8 cellular contexts compared by ENCODE assay signal in the genomic region with DNA sequence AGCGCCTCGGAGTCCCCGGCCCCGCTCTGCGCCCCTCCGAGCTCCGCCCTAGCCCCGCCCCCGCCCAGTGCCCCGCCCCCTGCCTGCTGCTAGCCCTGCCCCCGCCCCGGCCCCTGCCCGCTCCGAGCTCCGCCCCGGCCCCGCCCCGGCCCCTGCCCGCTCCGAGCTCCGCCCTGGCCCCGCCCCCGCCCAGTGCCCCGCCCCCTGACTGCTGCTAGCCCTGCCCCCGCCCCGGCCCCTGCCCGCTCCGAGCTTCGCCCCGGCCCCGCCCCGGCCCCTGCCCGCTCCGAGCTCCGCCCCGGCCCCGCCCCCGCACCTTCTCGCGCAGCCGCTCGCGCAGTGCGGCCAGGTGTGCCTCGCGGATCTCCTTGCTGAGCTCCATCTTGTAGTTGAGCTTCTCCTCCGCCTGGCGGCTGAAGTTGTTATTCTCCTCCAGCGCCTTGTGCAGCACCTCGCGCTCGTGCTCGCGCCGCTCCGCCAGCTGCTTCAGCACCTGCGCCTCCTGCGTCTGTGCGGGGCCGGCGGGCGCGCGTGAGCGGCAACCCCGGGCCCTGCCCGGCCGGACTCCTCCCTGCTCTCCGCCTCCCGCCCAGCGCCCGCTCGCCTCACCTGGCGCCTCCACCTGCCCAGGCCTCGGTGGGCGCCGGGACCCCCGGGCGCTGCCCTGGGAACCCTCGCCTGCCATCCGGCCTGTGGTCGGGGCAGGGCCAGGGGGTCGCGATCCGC. TPM values are rescaled to one million over a fixed set of nuclear protein-coding genes. Genes with fewer than 3 reads are reported as not detected.
DNase-seq lines count a peak whose midpoint lies in the region; ATAC-seq and TF ChIP-seq lines count a peak whose summit lies in the region.

No MANE protein-coding gene starts in this region.

- H3F3A ChIP-seq in neural cell (ENCODE audit: insufficient read depth, low read length, poor library complexity, severe bottlenecking) = no peaks in the 10 kb centered on the region

- H2AFZ ChIP-seq in neural cell (ENCODE audit: low read depth, low read length) = no peak overlapping the region

- peak overlapping the region; percentile 21 for H3K4me3 Mint-ChIP-seq in activated T-helper 2 cell treated with anti-CD3 and anti-CD28 coated beads, Interferon-gamma antibody, Interleukin-2, Interleukin-4, amounts not matched to agents 10 μg/mL and 5 μg/mL and 100 μg/mL, durations not matched to agents 14 hours and 24 hours and 36 hours (ENCODE audit: low read depth)

- H3K9ac ChIP-seq in neural cell (ENCODE audit: low read length) = peak overlapping the region; percentile 46

- TF ChIP-seq RAD21 in Ishikawa (IDR thresholded peaks at IDR 0.05; ENCODE audit: low read depth) (peak; percentile 45), neural cell (conservative IDR thresholded peaks at IDR 0.05) (peak; percentile 61)

- H3K27me3 ChIP-seq in neural cell (ENCODE audit: insufficient read depth, low read depth, low read length) = no peaks in the 10 kb centered on the region
- no peaks in the 10 kb centered on the region for H3K27me3 ChIP-seq in stomach

- TF ChIP-seq EP300 in Ishikawa (IDR thresholded peaks at IDR 0.05; ENCODE audit: borderline replicate concordance) (no peak), neural cell (conservative IDR thresholded peaks at IDR 0.05; ENCODE audit: poor library complexity, severe bottlenecking) (peak; percentile 31), stomach (IDR thresholded peaks at IDR 0.05) (no peak)

- no peaks in the 10 kb centered on the region for H3K9me3 Mint-ChIP-seq in activated T-helper 2 cell treated with anti-CD3 and anti-CD28 coated beads, Interferon-gamma antibody, Interleukin-2, Interleukin-4, amounts not matched to agents 10 μg/mL and 5 μg/mL and 100 μg/mL, durations not matched to agents 14 hours and 24 hours and 36 hours

- TF ChIP-seq CTCF in fibroblast of the aortic adventitia (IDR thresholded peaks at IDR 0.05; ENCODE audit: insufficient read depth, low read length) = peak; percentile 28
- peak; percentile 75 for TF ChIP-seq CTCF in neural cell (IDR thresholded peaks at IDR 0.05; ENCODE audit: poor library complexity, severe bottlenecking)
- peak in 5 of 7 experiments; percentile 10 to 66 (median 40) for TF ChIP-seq CTCF in stomach (IDR thresholded peaks at IDR 0.05)

- peak; percentile 45 for ATAC-seq in GM21526 (IDR thresholded peaks at IDR 0.05; ENCODE audit: low FRiP score, unreplicated experiment)

- TF ChIP-seq POLR2A in stomach (IDR thresholded peaks at IDR 0.05) = no peak

- H3K4me1 Mint-ChIP-seq in activated T-helper 2 cell treated with anti-CD3 and anti-CD28 coated beads, Interferon-gamma antibody, Interleukin-2, Interleukin-4, amounts not matched to agents 10 μg/mL and 5 μg/mL and 100 μg/mL, durations not matched to agents 14 hours and 24 hours and 36 hours (ENCODE audit: low read depth) = peaks cover 27% of the 10 kb centered on the region

- H3K4me2 ChIP-seq in neural cell (ENCODE audit: low read length) = no peak overlapping the region

- H3K4me1 ChIP-seq in stomach = peaks cover 8 to 31% (median 21%) of the 10 kb centered on the region in 4 donors

- DNase-seq in DMS 273 treated with DMSO at 0.1 percent for 48 hours (lab: John Stamatoyannopoulos, UW) (peak; percentile 81), RPMI7951 (ENCODE audit: low read depth) (peak; percentile 70), fibroblast of the aortic adventitia (ENCODE audit: low read depth) (peak; percentile 75), stomach (peak; percentile 94)
- peak; percentile 94 for DNase-seq in activated T-helper 2 cell treated with anti-CD3 and anti-CD28 coated beads, Interferon-gamma antibody, Interleukin-2, Interleukin-4, amounts not matched to agents 10 μg/mL and 5 μg/mL and 100 μg/mL, durations not matched to agents 14 hours and 24 hours and 36 hours (ENCODE audit: low spot score)

- peaks cover 12% of the 10 kb centered on the region for H3K27me3 Mint-ChIP-seq in activated T-helper 2 cell treated with anti-CD3 and anti-CD28 coated beads, Interferon-gamma antibody, Interleukin-2, Interleukin-4, amounts not matched to agents 10 μg/mL and 5 μg/mL and 100 μg/mL, durations not matched to agents 14 hours and 24 hours and 36 hours (ENCODE audit: low read depth)

- peaks cover 4% of the 10 kb centered on the region for H4K20me1 ChIP-seq in neural cell (ENCODE audit: insufficient read depth)

- H3K9me2 ChIP-seq in neural cell (ENCODE audit: insufficient read depth, low read length) = no peaks in the 10 kb centered on the region

- 0 to 3% (median 2%) methylated on average over 15 to 84 of the region's 85 CpGs for WGBS in stomach, 5 donors

- no peak overlapping the region for H3K27ac ChIP-seq in neural cell (ENCODE audit: low read length)
- H3K27ac ChIP-seq in stomach = peak overlapping the region; percentile 84 to 92 (median 87)

- H3K79me2 ChIP-seq in neural cell (replicated peaks; ENCODE audit: insufficient read depth, low read length) = no peaks in the 10 kb centered on the region

- intact Hi-C loops in activated T-helper 2 cell treated with anti-CD3 and anti-CD28 coated beads, Interferon-gamma antibody, Interleukin-2, Interleukin-4, amounts not matched to agents 10 μg/mL and 5 μg/mL and 100 μg/mL, durations not matched to agents 14 hours and 24 hours and 36 hours (cut with micrococcal nuclease) = no loop called here
- intact Hi-C loops in stomach (cut with DNase I; ENCODE audit: low total_unique reads) = no loop called here

- H3K27ac Mint-ChIP-seq in activated T-helper 2 cell treated with anti-CD3 and anti-CD28 coated beads, Interferon-gamma antibody, Interleukin-2, Interleukin-4, amounts not matched to agents 10 μg/mL and 5 μg/mL and 100 μg/mL, durations not matched to agents 14 hours and 24 hours and 36 hours = no peak overlapping the region

- H3K36me3 ChIP-seq in neural cell (ENCODE audit: insufficient read depth, low read length) = no peaks in the 10 kb centered on the region
- no peaks in the 10 kb centered on the region for H3K36me3 ChIP-seq in stomach

- H3K9me3 ChIP-seq in neural cell (ENCODE audit: low read length) = no peaks in the 10 kb centered on the region
- H3K9me3 ChIP-seq in stomach = no peaks in the 10 kb centered on the region

- no peaks in the 10 kb centered on the region for H3K36me3 Mint-ChIP-seq in activated T-helper 2 cell treated with anti-CD3 and anti-CD28 coated beads, Interferon-gamma antibody, Interleukin-2, Interleukin-4, amounts not matched to agents 10 μg/mL and 5 μg/mL and 100 μg/mL, durations not matched to agents 14 hours and 24 hours and 36 hours (ENCODE audit: low read depth)

- H3K4me3 ChIP-seq in fibroblast of the aortic adventitia (ENCODE audit: low read depth, low read length) = peak overlapping the region; percentile 56
- H3K4me3 ChIP-seq in neural cell (ENCODE audit: low read length) = peak overlapping the region; percentile 62
- peak overlapping the region; percentile 58 to 63 (median 60) for H3K4me3 ChIP-seq in stomach

TF ChIP-seq in Ishikawa, 13 proteins besides CTCF, POLR2A, EP300 and RAD21 (continues in another document):
- TF ChIP-seq ZBTB7A (IDR thresholded peaks at IDR 0.05; ENCODE audit: low read depth) = peak; percentile 59; the same call in 1 of the 2 replicates
- TF ChIP-seq EGR1 (IDR thresholded peaks at IDR 0.05) = peak; percentile 14; the same call in 1 of the 2 replicates
- no peak for TF ChIP-seq FOXM1 (IDR thresholded peaks at IDR 0.05; ENCODE audit: borderline replicate concordance, low read depth)
- TF ChIP-seq NFIC (IDR thresholded peaks at IDR 0.05) = no peak

TF ChIP-seq in neural cell, 6 proteins besides CTCF, POLR2A, EP300 and RAD21 (continues in another document):
- peak; percentile 49 for TF ChIP-seq POLR2AphosphoS5 (IDR thresholded peaks at IDR 0.05)
- TF ChIP-seq EZH2 (IDR thresholded peaks at IDR 0.05; ENCODE audit: borderline replicate concordance, insufficient read depth, low read length, poor library complexity, severe bottlenecking) = no peak
- peak; percentile 87 for TF ChIP-seq MXI1 (conservative IDR thresholded peaks at IDR 0.05; ENCODE audit: poor library complexity, severe bottlenecking)

RNA-seq across cellular contexts. Expression of a gene that starts 11.3 kb away (rescaled TPM):
- total RNA-seq in RPMI7951 (2014; rRNA removed; shearing (Covaris generic)) = 75.3 and 102 TPM in 2 replicates
- total RNA-seq in activated T-helper 2 cell treated with anti-CD3 and anti-CD28 coated beads, Interferon-gamma antibody, Interleukin-2, Interleukin-4, amounts not matched to agents 10 μg/mL and 5 μg/mL and 100 μg/mL, durations not matched to agents 14 hours and 24 hours and 36 hours = 6.5 and 7.1 TPM in 2 replicates
- total RNA-seq in fibroblast of the aortic adventitia (ENCODE audit: low replicate concordance) = 9.3 and 12.1 TPM in 2 replicates
- 268 and 322 TPM in 2 replicates for polyA plus RNA-seq in neural cell
- polyA minus RNA-seq in neural cell = 161 and 172 TPM in 2 replicates
- total RNA-seq in stomach = 10 to 100 TPM in 2 of 5 donors, 1 to 10 TPM in 2, under 1 TPM in 1; 0.87 to 13.4 (median 5.5) TPM
- polyA plus RNA-seq in stomach = 10 to 100 TPM; 12.3 to 14.8 (median 12.5) TPM

RNA-seq across cellular contexts. Expression of a gene that starts 15.1 kb away (rescaled TPM):
- 7.6 and 10.0 TPM in 2 replicates for total RNA-seq in RPMI7951 (2014; rRNA removed; shearing (Covaris generic))
- total RNA-seq in activated T-helper 2 cell treated with anti-CD3 and anti-CD28 coated beads, Interferon-gamma antibody, Interleukin-2, Interleukin-4, amounts not matched to agents 10 μg/mL and 5 μg/mL and 100 μg/mL, durations not matched to agents 14 hours and 24 hours and 36 hours = 12.4 and 13.6 TPM in 2 replicates
- total RNA-seq in fibroblast of the aortic adventitia (ENCODE audit: low replicate concordance) = 3.4 and 7.4 TPM in 2 replicates
- polyA plus RNA-seq in neural cell = 13.7 and 14.1 TPM in 2 replicates
- polyA minus RNA-seq in neural cell = 16.0 and 17.8 TPM in 2 replicates
- total RNA-seq in stomach = 10 to 100 TPM in 2 of 5 donors, 1 to 10 TPM in 3; 1.8 to 20.4 (median 8.3) TPM
- 1 to 10 TPM; 5.4 to 7.5 (median 7.4) TPM for polyA plus RNA-seq in stomach

RNA-seq across cellular contexts. Expression of a gene that starts 16.2 kb away (rescaled TPM):
- 17.4 and 18.7 TPM in 2 replicates for total RNA-seq in RPMI7951 (2014; rRNA removed; shearing (Covaris generic))
- 44.0 and 46.9 TPM in 2 replicates for total RNA-seq in activated T-helper 2 cell treated with anti-CD3 and anti-CD28 coated beads, Interferon-gamma antibody, Interleukin-2, Interleukin-4, amounts not matched to agents 10 μg/mL and 5 μg/mL and 100 μg/mL, durations not matched to agents 14 hours and 24 hours and 36 hours
- total RNA-seq in fibroblast of the aortic adventitia (ENCODE audit: low replicate concordance) (17.3 and 23.4 TPM in 2 replicates), stomach (10 to 100 TPM; 13.6 to 70.4 (median 32.7) TPM)
- polyA plus RNA-seq in neural cell (29.2 and 31.9 TPM in 2 replicates), stomach (1 to 10 TPM; 7.6 to 10.0 (median 9.2) TPM)
- polyA minus RNA-seq in neural cell = 10.7 and 17.8 TPM in 2 replicates

RNA-seq across cellular contexts. Expression of a gene that starts 54.5 kb away (rescaled TPM):
- total RNA-seq in RPMI7951 (2014; rRNA removed; shearing (Covaris generic)) = 0.36 and 1.1 TPM in 2 replicates
- total RNA-seq in activated T-helper 2 cell treated with anti-CD3 and anti-CD28 coated beads, Interferon-gamma antibody, Interleukin-2, Interleukin-4, amounts not matched to agents 10 μg/mL and 5 μg/mL and 100 μg/mL, durations not matched to agents 14 hours and 24 hours and 36 hours = not detected in 2 replicates
- total RNA-seq in fibroblast of the aortic adventitia (ENCODE audit: low replicate concordance) = 0.36 TPM in 1 of 2 replicates, not detected in the other
- 9.4 TPM in 1 of 2 replicates, not detected in the other for polyA plus RNA-seq in neural cell
- polyA minus RNA-seq in neural cell = not detected in 2 replicates
- total RNA-seq in stomach = 10 to 100 TPM in 1 of 5 donors, 1 to 10 TPM in 3, not detected in 1; 1.1 to 16.9 (median 3.2) TPM
- 10 to 100 TPM in 1 of 3 donors, 1 to 10 TPM in 2; 8.5 to 26.2 (median 9.5) TPM for polyA plus RNA-seq in stomach
